14 cellular contexts compared by ENCODE assay signal in genomic region chr19:32387701-32388392, GRCh38. TPM values are rescaled to one million over a fixed set of nuclear protein-coding genes. Genes with fewer than 3 reads are reported as not detected.
A peak's percentile ranks its signal among the peaks of the same experiment; 100 is the strongest.
DNase-seq lines count a peak whose midpoint lies in the region; ATAC-seq and TF ChIP-seq lines count a peak whose summit lies in the region.
"Had no signal": no experiment of that assay in that cellular context is flagged by ENCODE, and none has a peak within 500 bp of the region (broad histone marks: within the 10 kb centered on the region; RNA-seq: fewer than 3 reads in every experiment).

No MANE protein-coding gene starts in this region.

- no peak overlapping the region for H3K9ac ChIP-seq in neuronal stem cell (ENCODE audit: low read depth, low read length, poor library complexity)

- ATAC-seq in esophagus mucosa (peak; percentile 82), thoracic aorta (ENCODE audit: insufficient number of reproducible peaks, low FRiP score, low read depth) (no peak), GM18520 (IDR thresholded peaks at IDR 0.05; ENCODE audit: unreplicated experiment) (no peak)
- ATAC-seq: natural killer cell treated with Interleukin-12 subunit alpha and Interleukin-12 subunit beta and Interleukin-15 and Interleukin-18, amount 100 ng/mL, for 72 hours had no signal

- H3K36me3 ChIP-seq in thoracic aorta (peaks cover 4% of the 10 kb centered on the region), neuronal stem cell (replicated peaks in 1 of 2; ENCODE audit: control insufficient read depth in 2 of 2, insufficient read depth in 2 of 2, low read length in 2 of 2) (peaks cover 2 to 45% of the 10 kb centered on the region in 2 donors)

- H4K91ac ChIP-seq in neuronal stem cell (ENCODE audit: low read depth, low read length, poor library complexity), result no peak overlapping the region

- no peak overlapping the region for H3K18ac ChIP-seq in neuronal stem cell (ENCODE audit: low read length)

- no peak overlapping the region for H3K4me2 ChIP-seq in neuronal stem cell (ENCODE audit: insufficient read depth, low read length, poor library complexity, severe bottlenecking)

- TF ChIP-seq CTCF in thoracic aorta (IDR thresholded peaks at IDR 0.05), result no peak
- TF ChIP-seq CTCF in endothelial cell (IDR thresholded peaks at IDR 0.05; ENCODE audit: unreplicated experiment), result no peak

- no peak overlapping the region for H3K14ac ChIP-seq in neuronal stem cell (ENCODE audit: low read length)

- H3K27me3 Mint-ChIP-seq in endothelial cell (ENCODE audit: unreplicated experiment), result peaks cover 2% of the 10 kb centered on the region
- H3K27me3 Mint-ChIP-seq: activated B cell treated with CpG ODN at 0.5 μM for 24 hours; natural killer cell treated with Interleukin-12 subunit alpha and Interleukin-12 subunit beta and Interleukin-15 and Interleukin-18, amount 100 ng/mL, for 72 hours had no signal

- H3K4me1 ChIP-seq in thoracic aorta (ENCODE audit: control insufficient read depth in 1 of 2, low read depth in 2 of 2) (peaks cover 11 to 15% of the 10 kb centered on the region in 2 donors), neuronal stem cell (ENCODE audit: control insufficient read depth in 2 of 2, insufficient read depth in 1 of 2, low read depth in 1 of 2, low read length in 2 of 2) (no peaks in the 10 kb centered on the region)

- no peak overlapping the region for H2BK12ac ChIP-seq in neuronal stem cell (ENCODE audit: low read length)

- H3K4ac ChIP-seq in neuronal stem cell (ENCODE audit: low read length), result no peak overlapping the region

- H3K4me3 Mint-ChIP-seq in endothelial cell (ENCODE audit: unreplicated experiment), result no peak overlapping the region
- H3K4me3 Mint-ChIP-seq: activated B cell treated with CpG ODN at 0.5 μM for 24 hours; natural killer cell treated with Interleukin-12 subunit alpha and Interleukin-12 subunit beta and Interleukin-15 and Interleukin-18, amount 100 ng/mL, for 72 hours had no signal

- H3K23ac ChIP-seq in neuronal stem cell (ENCODE audit: low read depth, low read length, poor library complexity), result no peak overlapping the region

- no peak overlapping the region for H2BK15ac ChIP-seq in neuronal stem cell (ENCODE audit: low read length)

- H2AFZ ChIP-seq in neuronal stem cell (ENCODE audit: low read length), result no peak overlapping the region

- H4K8ac ChIP-seq in neuronal stem cell (ENCODE audit: low read depth, low read length), result no peak overlapping the region

- DNase-seq in DMS 273 (lab: John Stamatoyannopoulos, UW; ENCODE audit: unreplicated experiment) (peak; percentile 6), DMS 273 treated with DMSO at 0.1 percent for 48 hours (lab: John Stamatoyannopoulos, UW) (no peak), NCI-H82 treated with DMSO at 0.1 percent for 48 hours (lab: John Stamatoyannopoulos, UW; ENCODE audit: unreplicated experiment) (peak; percentile 63), thoracic aorta (ENCODE audit: low spot score) (no peak), neuronal stem cell (ENCODE audit: low spot score) (no peak), endothelial cell (ENCODE audit: low spot score) (no peak)
- DNase-seq: activated B cell treated with CpG ODN at 0.5 μM for 24 hours, DMS79 treated with DMSO at 0.1 percent for 48 hours, kidney, NCI-H2227 treated with DMSO at 0.1 percent for 48 hours had no signal

- WGBS in neuronal stem cell (ENCODE audit: extremely low coverage in 2 of 2, insufficient read length in 2 of 2, insufficient replicate concordance in 1 of 2), 2 donors, result no CpG with 5 or more reads among the region's 7 CpGs

- H3K27ac ChIP-seq in thoracic aorta, result peak overlapping the region; percentile 35 to 47
- H3K27ac ChIP-seq in neuronal stem cell (replicated peaks; ENCODE audit: low read length), result no peak overlapping the region
- H3K27ac ChIP-seq: 22Rv1 had no signal

- H3K27me3 ChIP-seq in thoracic aorta (replicated peaks; ENCODE audit: insufficient read depth) (no peaks in the 10 kb centered on the region), neuronal stem cell (ENCODE audit: control insufficient read depth in 3 of 3, insufficient read depth in 3 of 3, low read depth in 1 of 3, low read length in 3 of 3) (no peaks in the 10 kb centered on the region)

- no peaks in the 10 kb centered on the region for H3K4me1 Mint-ChIP-seq in endothelial cell (ENCODE audit: unreplicated experiment)
- H3K4me1 Mint-ChIP-seq: activated B cell treated with CpG ODN at 0.5 μM for 24 hours had no signal

- H3K79me1 ChIP-seq in neuronal stem cell (ENCODE audit: low read depth, low read length), result no peaks in the 10 kb centered on the region

- H3K9me3 ChIP-seq in thoracic aorta, result no peaks in the 10 kb centered on the region
- no peaks in the 10 kb centered on the region for H3K9me3 ChIP-seq in neuronal stem cell (replicated peaks in 1 of 2; ENCODE audit: control insufficient read depth in 2 of 2, insufficient read depth in 1 of 2, low read depth in 1 of 2, low read length in 2 of 2)

- H2BK120ac ChIP-seq in neuronal stem cell (ENCODE audit: low read depth, low read length), result no peak overlapping the region

- no peaks in the 10 kb centered on the region for H3K36me3 Mint-ChIP-seq in endothelial cell (ENCODE audit: low read depth, unreplicated experiment)

- H2AK5ac ChIP-seq in neuronal stem cell (ENCODE audit: low read depth, low read length), result no peak overlapping the region

- H2BK5ac ChIP-seq in neuronal stem cell (ENCODE audit: low read length), result no peak overlapping the region

- no peaks in the 10 kb centered on the region for H3K9me3 Mint-ChIP-seq in endothelial cell (ENCODE audit: unreplicated experiment)
- H3K9me3 Mint-ChIP-seq: activated B cell treated with CpG ODN at 0.5 μM for 24 hours; natural killer cell treated with Interleukin-12 subunit alpha and Interleukin-12 subunit beta and Interleukin-15 and Interleukin-18, amount 100 ng/mL, for 72 hours had no signal

- H3K27ac Mint-ChIP-seq in endothelial cell (ENCODE audit: unreplicated experiment), result no peak overlapping the region
- H3K27ac Mint-ChIP-seq: activated B cell treated with CpG ODN at 0.5 μM for 24 hours; natural killer cell treated with Interleukin-12 subunit alpha and Interleukin-12 subunit beta and Interleukin-15 and Interleukin-18, amount 100 ng/mL, for 72 hours had no signal

- H3K4me3 ChIP-seq in thoracic aorta (no peak overlapping the region), neuronal stem cell (ENCODE audit: low read length in 2 of 2) (no peak overlapping the region)

RNA-seq across cellular contexts. Expression of gene DPY19L3, which starts 17.7 kb away (rescaled TPM):
- 9.0 TPM for total RNA-seq in esophagus mucosa
- total RNA-seq in thoracic aorta, result 10 to 100 TPM; 22.1 to 32.9 TPM
- polyA plus RNA-seq in neuronal stem cell (2013, experiment 1 of 2), result 23.3 TPM
- 24.2 TPM for polyA plus RNA-seq in neuronal stem cell (2013, experiment 2 of 2)
- 111 TPM for total RNA-seq in endothelial cell (ENCODE audit: unreplicated experiment)

RNA-seq across cellular contexts. Expression of gene ZNF507, which starts 42.4 kb away (rescaled TPM):
- total RNA-seq in esophagus mucosa, result 8.5 TPM
- 10 to 100 TPM; 22.6 to 34.6 TPM for total RNA-seq in thoracic aorta
- polyA plus RNA-seq in neuronal stem cell (2013, experiment 1 of 2), result 13.1 TPM
- polyA plus RNA-seq in neuronal stem cell (2013, experiment 2 of 2), result 13.2 TPM
- 22.2 TPM for total RNA-seq in endothelial cell (ENCODE audit: unreplicated experiment)

Comparison
In these comparisons a context has a peak if more than half of its experiments do, and no peak if none do; other contexts are left out.
1. DNase-seq: peak in DMS 273 (single experiment) and NCI-H82 treated with DMSO at 0.1 percent for 48 hours (single experiment); none in DMS 273 treated with DMSO at 0.1 percent for 48 hours (single experiment), thoracic aorta (single experiment), neuronal stem cell (single experiment) and endothelial cell (single experiment).